1 cellular context compared by ENCODE assay signal in genomic region chr12:113190761-113191160, GRCh38.
A peak's percentile ranks its signal among the peaks of the same experiment; 100 is the strongest.
TF ChIP-seq lines count a peak whose summit lies in the region.

No MANE protein-coding gene starts in this region.

TF ChIP-seq in K562, 482 proteins besides CTCF, POLR2A, EP300 and RAD21 (continued from another document and continues in another):
- no peak for TF ChIP-seq ZNF407 (IDR thresholded peaks at IDR 0.05; ENCODE audit: low read depth)
- no peak for TF ChIP-seq MCM2 (IDR thresholded peaks at IDR 0.05; ENCODE audit: low read depth)
- no peak for TF ChIP-seq REST (CRISPR knock-in tag; IDR thresholded peaks at IDR 0.05; ENCODE audit: low read depth)
- TF ChIP-seq HDAC1 (IDR thresholded peaks at IDR 0.05): no peak
- peak; percentile 85 for TF ChIP-seq PKNOX1 (IDR thresholded peaks at IDR 0.05)
- TF ChIP-seq ELF4 (CRISPR knock-in tag; IDR thresholded peaks at IDR 0.05): no peak
- no peak for TF ChIP-seq TAF1 (IDR thresholded peaks at IDR 0.05; ENCODE audit: control insufficient read depth, extremely low read depth, insufficient read depth, low read length, severe bottlenecking)
- no peak for TF ChIP-seq THRA (IDR thresholded peaks at IDR 0.05)
- no peak for TF ChIP-seq ZNF134 (CRISPR knock-in tag; conservative IDR thresholded peaks at IDR 0.05)
- no peak for TF ChIP-seq RBM14 (IDR thresholded peaks at IDR 0.05; ENCODE audit: borderline replicate concordance, insufficient read depth, low read depth, low read length)
- no peak for TF ChIP-seq NCOA4 (IDR thresholded peaks at IDR 0.05; ENCODE audit: partially characterized antibody)
- TF ChIP-seq NONO (IDR thresholded peaks at IDR 0.05; ENCODE audit: low read depth in 2 of 2, low read length in 1 of 2): no peak
- TF ChIP-seq ZNF639 (CRISPR knock-in tag; conservative IDR thresholded peaks at IDR 0.05 in 1 of 2, IDR thresholded peaks at IDR 0.05 in 1 of 2): no peak
- TF ChIP-seq ZBED1 (IDR thresholded peaks at IDR 0.05): no peak
- TF ChIP-seq TBP (optimal IDR thresholded peaks at IDR 0.05; ENCODE audit: low read depth, low read length): peak; percentile 26
- TF ChIP-seq ZBTB9 (CRISPR knock-in tag; IDR thresholded peaks at IDR 0.05): no peak
- no peak for TF ChIP-seq ZNF175 (CRISPR knock-in tag; IDR thresholded peaks at IDR 0.05; ENCODE audit: low read depth)
- TF ChIP-seq POLR3A (IDR thresholded peaks at IDR 0.05; ENCODE audit: borderline replicate concordance, extremely low read depth, insufficient read depth, insufficient read length): no peak
- no peak for TF ChIP-seq PRMT5 (CRISPR knock-in tag; IDR thresholded peaks at IDR 0.05)
- TF ChIP-seq FOXP1 (CRISPR knock-in tag; IDR thresholded peaks at IDR 0.05): no peak
- TF ChIP-seq ZBTB26 (CRISPR knock-in tag; IDR thresholded peaks at IDR 0.05): no peak
- no peak for TF ChIP-seq ERF (CRISPR knock-in tag; IDR thresholded peaks at IDR 0.05)
- no peak for TF ChIP-seq ZNF609 (CRISPR knock-in tag; IDR thresholded peaks at IDR 0.05; ENCODE audit: borderline replicate concordance)
- TF ChIP-seq HDAC3 (IDR thresholded peaks at IDR 0.05; ENCODE audit: borderline replicate concordance, partially characterized antibody): no peak
- TF ChIP-seq RBM34 (IDR thresholded peaks at IDR 0.05; ENCODE audit: borderline replicate concordance, insufficient read depth, low read length): no peak
- no peak for TF ChIP-seq MAFK (IDR thresholded peaks at IDR 0.05; ENCODE audit: low read length)
- TF ChIP-seq NCOA1 (IDR thresholded peaks at IDR 0.05; ENCODE audit: low read depth): no peak
- TF ChIP-seq CBFA2T2 (conservative IDR thresholded peaks at IDR 0.05): peak; percentile 53
- TF ChIP-seq NR2C1 (IDR thresholded peaks at IDR 0.05): no peak
- TF ChIP-seq NR2C1 (tag; IDR thresholded peaks at IDR 0.05): no peak
- no peak for TF ChIP-seq ZNF316 (IDR thresholded peaks at IDR 0.05)
- TF ChIP-seq PHF20 (IDR thresholded peaks at IDR 0.05; ENCODE audit: partially characterized antibody): no peak
- TF ChIP-seq FOXA1 (IDR thresholded peaks at IDR 0.05; ENCODE audit: borderline replicate concordance): no peak
- 0 out of 2 replicates have a peak, but pooled peaks have one; percentile 44 for TF ChIP-seq EP400 (IDR thresholded peaks at IDR 0.05)
- no peak for TF ChIP-seq SMARCA5 (IDR thresholded peaks at IDR 0.05)
- no peak for TF ChIP-seq KDM4B (IDR thresholded peaks at IDR 0.05; ENCODE audit: borderline replicate concordance in 2 of 2, low read depth in 1 of 2)
- no peak for TF ChIP-seq HDGF (IDR thresholded peaks at IDR 0.05)
